Comparison of ENCODE assay signal across 25 cellular contexts in genomic region chr6:20841806-20842205, GRCh38.
"Had no signal": no experiment of that assay in that cellular context is flagged by ENCODE, and none has a peak within 500 bp of the region (broad histone marks: within the 10 kb centered on the region; RNA-seq: fewer than 3 reads in every experiment).

No MANE protein-coding gene starts in this region.

- H3K27ac Mint-ChIP-seq: activated B cell treated with CpG ODN at 0.5 μM for 24 hours; activated CD4-positive, alpha-beta T cell treated with anti-CD3 and anti-CD28 coated beads, Interleukin-2, amount 10 ng/mL, durations not matched to agents 24 days and 14 days; activated CD8-positive, alpha-beta memory T cell treated with anti-CD3 and anti-CD28 coated beads, Interleukin-2, amount 10 ng/mL, durations not matched to agents 7 days and 5 days; activated naive CD4-positive, alpha-beta T cell treated with anti-CD3 and anti-CD28 coated beads for 36 hours; activated naive CD8-positive, alpha-beta T cell; activated T-helper 17 cell treated with anti-CD3 and anti-CD28 coated beads, Interleukin-2, amount 50 U/mL, for 72 hours; brain; T-helper 17 cell had no signal

- DNase-seq: activated B cell treated with CpG ODN at 0.5 μM for 24 hours; activated CD4-positive, alpha-beta T cell treated with anti-CD3 and anti-CD28 coated beads for 1 hour; activated CD4-positive, alpha-beta T cell treated with anti-CD3 and anti-CD28 coated beads, Interleukin-2, amount 10 ng/mL, durations not matched to agents 24 days and 14 days; activated CD4-positive, alpha-beta T cell treated with anti-CD3 and anti-CD28 coated beads, Interleukin-2, amount 50 U/mL, for 48 hours; activated CD8-positive, alpha-beta memory T cell treated with anti-CD3 and anti-CD28 coated beads, Interleukin-2, amount 10 ng/mL, durations not matched to agents 7 days and 5 days; activated gamma-delta T cell; activated naive CD4-positive, alpha-beta T cell treated with anti-CD3 and anti-CD28 coated beads for 36 hours; activated T-cell treated with anti-CD3 and anti-CD28 coated beads, Interleukin-2, amount 50 U/mL, for 4 hours; MM.1S; NCI-H1105; NCI-H1436; NCI-H1694 treated with DMSO at 0.1 percent for 48 hours; NCI-H2029 treated with DMSO at 0.1 percent for 48 hours; NCI-H510A treated with DMSO at 0.1 percent for 48 hours; NCI-H69; PC-3; SHP77; T-helper 17 cell; T-helper 9 cell had no signal

- H3K9me3 ChIP-seq: SJSA1 had no signal

- H3K9me3 Mint-ChIP-seq: activated B cell treated with CpG ODN at 0.5 μM for 24 hours; activated naive CD4-positive, alpha-beta T cell treated with anti-CD3 and anti-CD28 coated beads for 36 hours; activated T-helper 17 cell treated with anti-CD3 and anti-CD28 coated beads, Interleukin-2, amount 50 U/mL, for 72 hours had no signal

- H3K36me3 Mint-ChIP-seq: brain had no signal

- H3K27me3 ChIP-seq: SJSA1 had no signal

- H3K4me3 ChIP-seq: SJSA1 had no signal

- H3K27ac ChIP-seq: SJSA1 had no signal

- H3K27me3 Mint-ChIP-seq: activated B cell treated with CpG ODN at 0.5 μM for 24 hours; activated CD4-positive, alpha-beta T cell treated with anti-CD3 and anti-CD28 coated beads, Interleukin-2, amount 10 ng/mL, durations not matched to agents 24 days and 14 days; activated CD8-positive, alpha-beta memory T cell treated with anti-CD3 and anti-CD28 coated beads, Interleukin-2, amount 10 ng/mL, durations not matched to agents 7 days and 5 days; activated naive CD8-positive, alpha-beta T cell; activated T-helper 17 cell treated with anti-CD3 and anti-CD28 coated beads, Interleukin-2, amount 50 U/mL, for 72 hours; brain; T-helper 17 cell had no signal

- ATAC-seq: activated CD8-positive, alpha-beta memory T cell treated with anti-CD3 and anti-CD28 coated beads, Interleukin-2, amount 10 ng/mL, durations not matched to agents 7 days and 5 days; activated T-cell treated with anti-CD3 and anti-CD28 coated beads, Interleukin-2, amount 50 U/mL, for 4 hours; activated T-helper 17 cell treated with anti-CD3 and anti-CD28 coated beads, Interleukin-2, amount 50 U/mL, for 72 hours; PC-3; T-helper 17 cell had no signal

- H3K4me1 Mint-ChIP-seq: activated B cell treated with CpG ODN at 0.5 μM for 24 hours had no signal

- H3K4me1 ChIP-seq: SJSA1 had no signal

- H3K4me3 Mint-ChIP-seq: activated B cell treated with CpG ODN at 0.5 μM for 24 hours; activated CD4-positive, alpha-beta T cell treated with anti-CD3 and anti-CD28 coated beads, Interleukin-2, amount 10 ng/mL, durations not matched to agents 24 days and 14 days; activated CD8-positive, alpha-beta memory T cell treated with anti-CD3 and anti-CD28 coated beads, Interleukin-2, amount 10 ng/mL, durations not matched to agents 7 days and 5 days; activated naive CD4-positive, alpha-beta T cell treated with anti-CD3 and anti-CD28 coated beads for 36 hours; activated naive CD8-positive, alpha-beta T cell; activated T-cell treated with anti-CD3 and anti-CD28 coated beads, Interleukin-2, amount 50 U/mL, for 4 hours; activated T-helper 17 cell treated with anti-CD3 and anti-CD28 coated beads, Interleukin-2, amount 50 U/mL, for 72 hours; brain; T-helper 17 cell had no signal

- H3K36me3 ChIP-seq: SJSA1 had no signal

- FAIRE-seq: astrocyte, RCC 7860 had no signal
